Comparison of ENCODE assay signal across 9 cellular contexts in the genomic region with DNA sequence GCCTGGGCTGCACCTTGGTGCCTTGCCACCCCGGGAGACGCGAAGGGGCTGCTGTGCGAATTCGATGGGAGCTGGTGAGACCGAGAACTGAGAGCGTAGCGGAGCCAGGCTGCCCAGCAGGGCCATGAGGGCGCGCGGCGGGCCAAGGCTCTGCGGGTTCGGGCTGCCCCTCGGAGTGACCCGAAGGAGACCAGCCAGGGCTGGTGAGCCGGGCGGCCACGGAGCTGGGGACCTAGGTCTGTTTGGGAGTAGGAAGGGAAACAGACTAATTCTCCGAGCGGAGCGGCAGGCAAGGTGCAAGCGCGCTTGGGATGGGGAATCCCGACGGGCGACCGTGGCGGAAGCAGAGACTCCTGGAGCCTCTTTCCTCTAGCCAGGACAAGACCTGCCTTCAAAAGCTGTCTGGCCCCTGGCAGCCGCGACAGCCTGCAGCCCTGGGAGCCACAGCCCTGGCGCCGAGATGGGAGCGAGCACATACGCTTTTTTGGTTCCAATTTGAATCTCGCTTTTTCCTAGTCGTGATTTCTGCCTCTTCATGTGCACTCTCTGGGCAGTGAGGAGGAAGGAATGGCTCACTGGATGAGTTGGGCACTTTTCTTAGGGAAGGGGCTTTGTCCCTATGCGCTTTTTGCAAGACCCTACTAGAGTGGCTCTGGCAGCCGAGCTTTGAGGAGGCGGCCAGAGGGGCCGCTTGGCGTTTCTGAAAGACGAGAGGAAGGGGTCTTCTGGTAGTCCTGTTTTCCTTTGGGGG. TPM values are rescaled to one million over a fixed set of nuclear protein-coding genes. Genes with fewer than 3 reads are reported as not detected.
DNase-seq lines count a peak whose midpoint lies in the region; ATAC-seq, FAIRE-seq and TF ChIP-seq lines count a peak whose summit lies in the region.
"Had no signal": no experiment of that assay in that cellular context is flagged by ENCODE, and none has a peak within 500 bp of the region (broad histone marks: within the 10 kb centered on the region; RNA-seq: fewer than 3 reads in every experiment).

No MANE protein-coding gene starts in this region.

- DNase-seq in activated naive CD4-positive, alpha-beta T cell treated with anti-CD3 and anti-CD28 coated beads for 36 hours, result peak; percentile 26
- no peak for DNase-seq in activated naive CD4-positive, alpha-beta T cell treated with anti-CD3 and anti-CD28 coated beads, Interleukin-2, amount 50 U/mL, for 16 hours
- DNase-seq in endodermal cell (peak; percentile 79), urothelium cell line (ENCODE audit: low spot score) (peak; percentile 49), occipital lobe (lab: John Stamatoyannopoulos, UW) (no peak), T-helper 1 cell (no peak)

- no peaks in the 10 kb centered on the region for H3K9me3 ChIP-seq in endodermal cell (ENCODE audit: control insufficient read depth, low read length)
- H3K9me3 ChIP-seq in muscle layer of colon (ENCODE audit: low read length), result no peaks in the 10 kb centered on the region

- no peaks in the 10 kb centered on the region for H3K36me3 ChIP-seq in endodermal cell (ENCODE audit: control insufficient read depth, insufficient read depth, low read length)
- H3K36me3 ChIP-seq in muscle layer of colon (ENCODE audit: insufficient read depth, low read length), result no peaks in the 10 kb centered on the region

- CTCF ChIA-PET in activated naive CD4-positive, alpha-beta T cell treated with anti-CD3 and anti-CD28 coated beads for 36 hours (lab: Charles Lee), result no interaction called here

- peak overlapping the region; percentile 88 for H3K4me3 ChIP-seq in endodermal cell (ENCODE audit: low read length)
- peak overlapping the region; percentile 11 to 51 for H3K4me3 ChIP-seq in muscle layer of colon (ENCODE audit: low read depth in 1 of 2, low read length in 2 of 2)
- H3K4me3 ChIP-seq: SK-N-MC had no signal

- no peak for TF ChIP-seq CTCF in endodermal cell (conservative IDR thresholded peaks at IDR 0.05)

- WGBS in endodermal cell (ENCODE audit: insufficient coverage in 1 of 2, insufficient read length in 1 of 2), 2 experiments, result 0% methylated on average over 16 to 43 of the region's 43 CpGs

- H3K27me3 ChIP-seq in endodermal cell (ENCODE audit: control insufficient read depth, insufficient read depth, low read length, poor library complexity, severe bottlenecking) (peaks cover 39% of the 10 kb centered on the region), muscle layer of colon (ENCODE audit: control insufficient read depth in 1 of 2, insufficient read depth in 2 of 2, low read length in 2 of 2) (peaks cover 39 to 58% of the 10 kb centered on the region in 2 donors)

- ATAC-seq in HG03439 (IDR thresholded peaks at IDR 0.05; ENCODE audit: unreplicated experiment), result no peak

- H3K27ac ChIP-seq in endodermal cell (ENCODE audit: low read depth, low read length) (no peak overlapping the region), muscle layer of colon (ENCODE audit: low read depth, low read length) (no peak overlapping the region)
- H3K27ac ChIP-seq: SK-N-MC had no signal

- peaks cover 14% of the 10 kb centered on the region for H3K4me1 Mint-ChIP-seq in activated naive CD4-positive, alpha-beta T cell treated with anti-CD3 and anti-CD28 coated beads for 36 hours (ENCODE audit: low read depth)
- H3K4me1 Mint-ChIP-seq in endodermal cell, result peaks cover 24% of the 10 kb centered on the region

- no peaks in the 10 kb centered on the region for H3K36me3 Mint-ChIP-seq in activated naive CD4-positive, alpha-beta T cell treated with anti-CD3 and anti-CD28 coated beads for 36 hours (ENCODE audit: low read depth)
- no peaks in the 10 kb centered on the region for H3K36me3 Mint-ChIP-seq in endodermal cell (ENCODE audit: low read depth)

- peaks cover 48% of the 10 kb centered on the region for H3K27me3 Mint-ChIP-seq in activated naive CD4-positive, alpha-beta T cell treated with anti-CD3 and anti-CD28 coated beads for 36 hours (ENCODE audit: low read depth)
- H3K27me3 Mint-ChIP-seq in endodermal cell (ENCODE audit: insufficient read depth), result peaks cover 87% of the 10 kb centered on the region

- H3K9ac ChIP-seq in endodermal cell (ENCODE audit: extremely low read depth, low read length, poor library complexity, severe bottlenecking) (no peak overlapping the region), muscle layer of colon (ENCODE audit: low read length) (no peak overlapping the region)

- no peak for FAIRE-seq in urothelium cell line (lab: Jason Lieb, UNC)

- H3K4me1 ChIP-seq in endodermal cell (ENCODE audit: control insufficient read depth, insufficient read depth, low read length), result peaks cover under 1% of the 10 kb centered on the region
- H3K4me1 ChIP-seq in muscle layer of colon (ENCODE audit: insufficient read depth, low read length), result peaks cover 25% of the 10 kb centered on the region

- no peak overlapping the region for H3K27ac Mint-ChIP-seq in activated naive CD4-positive, alpha-beta T cell treated with anti-CD3 and anti-CD28 coated beads for 36 hours
- no peak overlapping the region for H3K27ac Mint-ChIP-seq in endodermal cell

- H3K9me3 Mint-ChIP-seq in activated naive CD4-positive, alpha-beta T cell treated with anti-CD3 and anti-CD28 coated beads for 36 hours, result no peaks in the 10 kb centered on the region
- H3K9me3 Mint-ChIP-seq in endodermal cell, result no peaks in the 10 kb centered on the region

- intact Hi-C loops in activated naive CD4-positive, alpha-beta T cell treated with anti-CD3 and anti-CD28 coated beads for 36 hours (cut with micrococcal nuclease), result no loop called here

- H3K4me3 Mint-ChIP-seq in activated naive CD4-positive, alpha-beta T cell treated with anti-CD3 and anti-CD28 coated beads for 36 hours, result peak overlapping the region; percentile 51
- H3K4me3 Mint-ChIP-seq in endodermal cell, result peak overlapping the region; percentile 76

RNA-seq across cellular contexts. Expression of a gene that starts 0.8 kb away (rescaled TPM):
- not detected for total RNA-seq in activated naive CD4-positive, alpha-beta T cell treated with anti-CD3 and anti-CD28 coated beads for 36 hours
- 1 to 10 TPM; 5.5 to 6.8 TPM for total RNA-seq in endodermal cell
- 4.6 TPM for polyA plus RNA-seq in endodermal cell (2013, experiment 1 of 2)
- 4.9 TPM for polyA plus RNA-seq in endodermal cell (2013, experiment 2 of 2)
- total RNA-seq in occipital lobe, result 32.6 TPM

Comparison
In these comparisons a context has a peak if more than half of its experiments do, and no peak if none do; other contexts are left out.
1. DNase-seq: peak in activated naive CD4-positive, alpha-beta T cell treated with anti-CD3 and anti-CD28 coated beads for 36 hours (single experiment), endodermal cell (single experiment) and urothelium cell line (single experiment); none in activated naive CD4-positive, alpha-beta T cell treated with anti-CD3 and anti-CD28 coated beads, Interleukin-2, amount 50 U/mL, for 16 hours (single experiment), occipital lobe (single experiment) and T-helper 1 cell (0 of 5).
2. RNA of a gene that starts 0.8 kb away (total RNA-seq): 32.6 TPM in occipital lobe (single experiment) and 5.5 to 6.8 TPM in endodermal cell; not detected in activated naive CD4-positive, alpha-beta T cell treated with anti-CD3 and anti-CD28 coated beads for 36 hours; every median in the first group is over 4 times any median in the second.